13 cellular contexts compared by ENCODE assay signal in genomic region chr16:28597692-28598261, GRCh38. TPM values are rescaled to one million over a fixed set of nuclear protein-coding genes. Genes with fewer than 3 reads are reported as not detected.
DNase-seq lines count a peak whose midpoint lies in the region; TF ChIP-seq lines count a peak whose summit lies in the region.
"Had no signal": no experiment of that assay in that cellular context is flagged by ENCODE, and none has a peak within 500 bp of the region (broad histone marks: within the 10 kb centered on the region; RNA-seq: fewer than 3 reads in every experiment).

No MANE protein-coding gene starts in this region.

- H3K27me3 ChIP-seq in BJ (ENCODE audit: control insufficient read depth, insufficient read depth, low read length): peaks cover 3% of the 10 kb centered on the region

- DNase-seq in BJ (ENCODE audit: low read depth) (no peak), HFFc6 (peak; percentile 15), OCI-LY7 (ENCODE audit: low spot score) (peak; percentile 58), islet precursor cell (peak; percentile 69), NCI-H446 (lab: John Stamatoyannopoulos, UW) (no peak), NCI-H2081 treated with DMSO at 0.1 percent for 48 hours (lab: John Stamatoyannopoulos, UW) (no peak), NCI-H524 treated with DMSO at 0.1 percent for 48 hours (lab: John Stamatoyannopoulos, UW) (no peak), HPDE6-E6E7 (ENCODE audit: extremely low spot score) (no peak)
- DNase-seq: activated T-cell treated with anti-CD3 and anti-CD28 coated beads, Interleukin-2, amount 50 U/mL, for 48 hours; foreskin melanocyte; HCEC 1CT; NCI-H2081 had no signal

- no peak overlapping the region for H3K4me3 Mint-ChIP-seq in HFFc6
- H3K4me3 Mint-ChIP-seq: memory B cell had no signal

- no peaks in the 10 kb centered on the region for H3K79me2 ChIP-seq in OCI-LY7 (ENCODE audit: insufficient read depth, low read depth, low read length)

- intact Hi-C loops in OCI-LY7 (cut with micrococcal nuclease; ENCODE audit: unreplicated experiment): no loop called here

- no peak overlapping the region for H3K27ac ChIP-seq in OCI-LY7 (ENCODE audit: low read depth, low read length, poor library complexity, severe bottlenecking)

- TF ChIP-seq CTCF in BJ (IDR thresholded peaks at IDR 0.05; ENCODE audit: insufficient read depth, low read depth, low read length): peak; percentile 6; the same call in 1 of the 2 replicates
- TF ChIP-seq CTCF in HFFc6 (IDR thresholded peaks at IDR 0.05): no peak
- peak; percentile 53 for TF ChIP-seq CTCF in OCI-LY7 (conservative IDR thresholded peaks at IDR 0.05; ENCODE audit: low read length)

- H3K4me1 ChIP-seq in OCI-LY7 (ENCODE audit: insufficient read depth, low read length, poor library complexity, severe bottlenecking): peaks cover 21% of the 10 kb centered on the region

- H3K36me3 ChIP-seq in BJ (ENCODE audit: control insufficient read depth, insufficient read depth, low read length): no peaks in the 10 kb centered on the region
- no peaks in the 10 kb centered on the region for H3K36me3 ChIP-seq in OCI-LY7 (ENCODE audit: insufficient read depth, low read length)

- H4K20me1 ChIP-seq in OCI-LY7 (ENCODE audit: insufficient read depth, low read length): no peaks in the 10 kb centered on the region

- H2AFZ ChIP-seq in OCI-LY7 (ENCODE audit: low read length): peak overlapping the region; percentile 34; the same call in 1 of the 2 replicates

- no peaks in the 10 kb centered on the region for H3K36me3 Mint-ChIP-seq in HFFc6 (ENCODE audit: low read depth)
- H3K36me3 Mint-ChIP-seq: memory B cell had no signal

- H3K4me3 ChIP-seq in BJ (ENCODE audit: low read depth, low read length) (no peak overlapping the region), OCI-LY7 (ENCODE audit: low read depth, low read length, poor library complexity, severe bottlenecking) (no peak overlapping the region)

- BruUV-seq in OCI-LY7 (replicated peaks; lab: Mats Ljungman, UMichigan): no TSS peak

- H3K9me2 ChIP-seq in OCI-LY7 (ENCODE audit: insufficient read depth, low read length): no peaks in the 10 kb centered on the region

- H3K9me3 ChIP-seq in OCI-LY7 (ENCODE audit: low read length): no peaks in the 10 kb centered on the region

- H3K27ac Mint-ChIP-seq in HFFc6: no peak overlapping the region
- H3K27ac Mint-ChIP-seq: memory B cell had no signal

- H3K4me2 ChIP-seq in OCI-LY7 (ENCODE audit: low read length): peak overlapping the region; percentile 33; the same call in 1 of the 2 replicates

- peaks cover 11% of the 10 kb centered on the region for H3K27me3 Mint-ChIP-seq in HFFc6 (ENCODE audit: insufficient read depth)

- no peaks in the 10 kb centered on the region for H3K9me3 Mint-ChIP-seq in HFFc6
- H3K9me3 Mint-ChIP-seq: memory B cell had no signal

- POLR2A ChIA-PET in BJ (lab: Charles Lee) (no interaction called here), OCI-LY7 (lab: Charles Lee) (no interaction called here)

- CTCF ChIA-PET in BJ (lab: Yijun Ruan, JAX) (interaction anchor here (0.6 to 1.0 kb wide), 2 partner anchors 25 to 366 kb away, joined by 3 to 4 read pairs; no protein-coding TSS in a partner anchor), OCI-LY7 (lab: Charles Lee; ENCODE audit: unreplicated experiment) (no interaction called here)

- H3K4me1 Mint-ChIP-seq in HFFc6 (ENCODE audit: low read depth): no peaks in the 10 kb centered on the region
- H3K4me1 Mint-ChIP-seq: memory B cell had no signal

RNA-seq across cellular contexts. Expression of gene SULT1A2, which starts 0.9 kb away (rescaled TPM):
- not detected in 2 replicates for polyA plus RNA-seq in BJ (2011; rRNA removed)
- not detected in 2 replicates for polyA minus RNA-seq in BJ (2011; rRNA and poly(A)+ RNA removed)
- total RNA-seq in HFFc6 (2021; fragmentation: NEBNext Ultra II Directional; extraction: Animal tissue kit (Norgen Biotek cat#: 25700)): not detected
- total RNA-seq in OCI-LY7 (2014; rRNA removed; shearing (Covaris generic)): 2.1 and 5.8 TPM in 2 replicates
- total RNA-seq in OCI-LY7 (2022): 3.0 and 3.7 TPM in 2 replicates

RNA-seq across cellular contexts. Expression of gene SULT1A1, which starts 12.1 kb away (rescaled TPM):
- polyA plus RNA-seq in BJ (2011; rRNA removed): 0.12 and 0.13 TPM in 2 replicates
- 0.26 and 0.38 TPM in 2 replicates for polyA minus RNA-seq in BJ (2011; rRNA and poly(A)+ RNA removed)
- total RNA-seq in HFFc6 (2021; fragmentation: NEBNext Ultra II Directional; extraction: Animal tissue kit (Norgen Biotek cat#: 25700)): under 1 TPM in 3 of 6 experiments, not detected in 3; 0.17 to 0.30 (median 0.18) TPM
- total RNA-seq in OCI-LY7 (2014; rRNA removed; shearing (Covaris generic)): 36.1 and 41.0 TPM in 2 replicates
- total RNA-seq in OCI-LY7 (2022): 59.4 and 61.2 TPM in 2 replicates

RNA-seq across cellular contexts. Expression of gene NPIPB8, which starts 40.1 kb away (rescaled TPM):
- 0.23 TPM in 1 of 2 replicates, not detected in the other for polyA plus RNA-seq in BJ (2011; rRNA removed)
- not detected in 2 replicates for polyA minus RNA-seq in BJ (2011; rRNA and poly(A)+ RNA removed)
- under 1 TPM in 2 of 6 experiments, not detected in 4; 0.31 to 0.75 TPM for total RNA-seq in HFFc6 (2021; fragmentation: NEBNext Ultra II Directional; extraction: Animal tissue kit (Norgen Biotek cat#: 25700))
- total RNA-seq in OCI-LY7 (2014; rRNA removed; shearing (Covaris generic)): 0.50 TPM in 1 of 2 replicates, not detected in the other
- 1.6 and 2.7 TPM in 2 replicates for total RNA-seq in OCI-LY7 (2022)

RNA-seq across cellular contexts. Expression of gene SGF29, which starts 44.1 kb away (rescaled TPM):
- 2.4 and 2.5 TPM in 2 replicates for polyA plus RNA-seq in BJ (2011; rRNA removed)
- 5.4 and 6.0 TPM in 2 replicates for polyA minus RNA-seq in BJ (2011; rRNA and poly(A)+ RNA removed)
- total RNA-seq in HFFc6 (2021; fragmentation: NEBNext Ultra II Directional; extraction: Animal tissue kit (Norgen Biotek cat#: 25700)): 10 to 100 TPM in 4 of 6 experiments, 1 to 10 TPM in 2; 7.6 to 11.6 (median 10.5) TPM
- total RNA-seq in OCI-LY7 (2014; rRNA removed; shearing (Covaris generic)): 21.8 and 32.0 TPM in 2 replicates
- 22.6 and 33.1 TPM in 2 replicates for total RNA-seq in OCI-LY7 (2022)

RNA-seq across cellular contexts. Expression of gene NUPR1, which starts 59.0 kb away (rescaled TPM):
- 31.4 and 88.9 TPM in 2 replicates for polyA plus RNA-seq in BJ (2011; rRNA removed)
- polyA minus RNA-seq in BJ (2011; rRNA and poly(A)+ RNA removed): 14.4 and 14.9 TPM in 2 replicates
- 10 to 100 TPM; 31.9 to 60.3 (median 43.7) TPM for total RNA-seq in HFFc6 (2021; fragmentation: NEBNext Ultra II Directional; extraction: Animal tissue kit (Norgen Biotek cat#: 25700))
- total RNA-seq in OCI-LY7 (2014; rRNA removed; shearing (Covaris generic)): not detected in 2 replicates
- not detected in 2 replicates for total RNA-seq in OCI-LY7 (2022)

Comparison
In these comparisons a context has a peak if more than half of its experiments do, and no peak if none do; other contexts are left out.
1. DNase-seq: peak in HFFc6 (single experiment), OCI-LY7 (single experiment) and islet precursor cell (single experiment); none in BJ (single experiment), NCI-H446 (0 of 2), NCI-H2081 treated with DMSO at 0.1 percent for 48 hours (single experiment), NCI-H524 treated with DMSO at 0.1 percent for 48 hours (single experiment) and HPDE6-E6E7 (single experiment).
2. RNA of gene SULT1A1, which starts 12.1 kb away (total RNA-seq): 36.1 to 61.2 TPM in OCI-LY7; 0.17 to 0.30 TPM in HFFc6; every median in the first group is over 10 times any median in the second.